In genomic region chr14:69107407-69108003, GRCh38 we compare ENCODE assay signal across 8 cellular contexts. TPM values are rescaled to one million over a fixed set of nuclear protein-coding genes. Genes with fewer than 3 reads are reported as not detected.
DNase-seq lines count a peak whose midpoint lies in the region; ATAC-seq and TF ChIP-seq lines count a peak whose summit lies in the region.

No MANE protein-coding gene starts in this region.

- H3K36me3 Mint-ChIP-seq in activated T-helper 1 cell treated with anti-CD3 and anti-CD28 coated beads, Interleukin-12 subunit alpha, Interleukin-12 subunit beta, Interleukin-2, Interleukin-4 antibody, amounts not matched to agents 30 ng/mL and 10 ng/mL and 1 ng/mL, durations not matched to agents 14 hours and 24 hours and 36 hours (ENCODE audit: low read depth): peaks cover 19% of the 10 kb centered on the region

- H3K4me3 ChIP-seq in DOHH2 (ENCODE audit: low read length) (no peak overlapping the region), thoracic aorta (no peak overlapping the region)

- peak; percentile 63 for DNase-seq in HT-29 (ENCODE audit: low spot score)
- DNase-seq in NCI-H69 (lab: John Stamatoyannopoulos, UW): peak; percentile 91
- peak; percentile 58 for DNase-seq in amniotic stem cell (lab: John Stamatoyannopoulos, UW)
- DNase-seq in iPS-NIHi7 (ENCODE audit: extremely low spot score): peak; percentile 73
- DNase-seq in thoracic aorta (ENCODE audit: low spot score): no peak
- DNase-seq in activated T-helper 1 cell treated with anti-CD3 and anti-CD28 coated beads, Interleukin-12 subunit alpha, Interleukin-12 subunit beta, Interleukin-2, Interleukin-4 antibody, amounts not matched to agents 30 ng/mL and 10 ng/mL and 1 ng/mL, durations not matched to agents 14 hours and 24 hours and 36 hours (ENCODE audit: low spot score): no peak
- DNase-seq in OCI-M2 (lab: John Stamatoyannopoulos, UW; ENCODE audit: unreplicated experiment): no peak

- no peak overlapping the region for H3K27ac ChIP-seq in DOHH2 (ENCODE audit: low read depth, low read length)
- no peak overlapping the region for H3K27ac ChIP-seq in thoracic aorta

- H3K9me3 ChIP-seq in DOHH2 (ENCODE audit: control insufficient read depth, insufficient read depth, low read length): no peaks in the 10 kb centered on the region
- no peaks in the 10 kb centered on the region for H3K9me3 ChIP-seq in thoracic aorta

- no peak overlapping the region for H3K4me3 Mint-ChIP-seq in activated T-helper 1 cell treated with anti-CD3 and anti-CD28 coated beads, Interleukin-12 subunit alpha, Interleukin-12 subunit beta, Interleukin-2, Interleukin-4 antibody, amounts not matched to agents 30 ng/mL and 10 ng/mL and 1 ng/mL, durations not matched to agents 14 hours and 24 hours and 36 hours

- H3K27ac Mint-ChIP-seq in activated T-helper 1 cell treated with anti-CD3 and anti-CD28 coated beads, Interleukin-12 subunit alpha, Interleukin-12 subunit beta, Interleukin-2, Interleukin-4 antibody, amounts not matched to agents 30 ng/mL and 10 ng/mL and 1 ng/mL, durations not matched to agents 14 hours and 24 hours and 36 hours: no peak overlapping the region

- no peaks in the 10 kb centered on the region for H3K9me3 Mint-ChIP-seq in activated T-helper 1 cell treated with anti-CD3 and anti-CD28 coated beads, Interleukin-12 subunit alpha, Interleukin-12 subunit beta, Interleukin-2, Interleukin-4 antibody, amounts not matched to agents 30 ng/mL and 10 ng/mL and 1 ng/mL, durations not matched to agents 14 hours and 24 hours and 36 hours

- no peaks in the 10 kb centered on the region for H3K4me1 Mint-ChIP-seq in activated T-helper 1 cell treated with anti-CD3 and anti-CD28 coated beads, Interleukin-12 subunit alpha, Interleukin-12 subunit beta, Interleukin-2, Interleukin-4 antibody, amounts not matched to agents 30 ng/mL and 10 ng/mL and 1 ng/mL, durations not matched to agents 14 hours and 24 hours and 36 hours (ENCODE audit: low read depth)

- no peaks in the 10 kb centered on the region for H3F3A ChIP-seq in DOHH2 (ENCODE audit: control insufficient read depth, insufficient read depth)

- TF ChIP-seq CTCF in DOHH2 (IDR thresholded peaks at IDR 0.05; ENCODE audit: low read depth, low read length, poor library complexity, severe bottlenecking) (peak; percentile 68), thoracic aorta (IDR thresholded peaks at IDR 0.05) (peak; percentile 76)

- H3K27me3 ChIP-seq in DOHH2 (ENCODE audit: control insufficient read depth, low read length): no peaks in the 10 kb centered on the region
- no peaks in the 10 kb centered on the region for H3K27me3 ChIP-seq in thoracic aorta (replicated peaks; ENCODE audit: insufficient read depth)

- H3K4me1 ChIP-seq in DOHH2 (ENCODE audit: control insufficient read depth, low read length) (no peaks in the 10 kb centered on the region), thoracic aorta (ENCODE audit: control insufficient read depth in 1 of 2, low read depth in 2 of 2) (no peaks in the 10 kb centered on the region)

- peak; percentile 42 for ATAC-seq in thoracic aorta (ENCODE audit: insufficient number of reproducible peaks, low FRiP score, low read depth)

- no peak overlapping the region for H3K4me2 ChIP-seq in DOHH2 (ENCODE audit: low read length)

- H4K20me1 ChIP-seq in DOHH2 (ENCODE audit: control insufficient read depth, insufficient read depth, low read depth, low read length): 0 out of 2 replicates have a peak, but pooled peaks cover 2% of the 10 kb centered on the region

- intact Hi-C loops in activated T-helper 1 cell treated with anti-CD3 and anti-CD28 coated beads, Interleukin-12 subunit alpha, Interleukin-12 subunit beta, Interleukin-2, Interleukin-4 antibody, amounts not matched to agents 30 ng/mL and 10 ng/mL and 1 ng/mL, durations not matched to agents 14 hours and 24 hours and 36 hours (cut with micrococcal nuclease): loop anchor here (1.0 to 10.0 kb wide), 3 partner anchors 196 to 1173 kb away; no protein-coding TSS in a partner anchor

- H3K9me2 ChIP-seq in DOHH2 (replicated peaks; ENCODE audit: control insufficient read depth, low read length): no peaks in the 10 kb centered on the region

- H3K79me2 ChIP-seq in DOHH2 (ENCODE audit: control insufficient read depth, low read length): no peaks in the 10 kb centered on the region

- peaks cover 42% of the 10 kb centered on the region for H3K36me3 ChIP-seq in DOHH2 (ENCODE audit: control insufficient read depth, low read length)
- H3K36me3 ChIP-seq in thoracic aorta: no peaks in the 10 kb centered on the region

- H3K27me3 Mint-ChIP-seq in activated T-helper 1 cell treated with anti-CD3 and anti-CD28 coated beads, Interleukin-12 subunit alpha, Interleukin-12 subunit beta, Interleukin-2, Interleukin-4 antibody, amounts not matched to agents 30 ng/mL and 10 ng/mL and 1 ng/mL, durations not matched to agents 14 hours and 24 hours and 36 hours (ENCODE audit: insufficient read depth): no peaks in the 10 kb centered on the region

RNA-seq across cellular contexts. Expression of gene DCAF5, which starts 45.4 kb away (rescaled TPM):
- total RNA-seq in HT-29 (2014; rRNA removed; shearing (Covaris generic)): 5.3 and 7.8 TPM in 2 replicates
- 10 to 100 TPM; 37.6 to 42.0 TPM for total RNA-seq in thoracic aorta
- total RNA-seq in activated T-helper 1 cell treated with anti-CD3 and anti-CD28 coated beads, Interleukin-12 subunit alpha, Interleukin-12 subunit beta, Interleukin-2, Interleukin-4 antibody, amounts not matched to agents 30 ng/mL and 10 ng/mL and 1 ng/mL, durations not matched to agents 14 hours and 24 hours and 36 hours: 29.7 and 32.0 TPM in 2 replicates

Comparison
In these comparisons a context has a peak if more than half of its experiments do, and no peak if none do; other contexts are left out.
1. DNase-seq: peak in HT-29 (single experiment), NCI-H69 (single experiment), amniotic stem cell (single experiment) and iPS-NIHi7 (single experiment); none in thoracic aorta (single experiment), activated T-helper 1 cell treated with anti-CD3 and anti-CD28 coated beads, Interleukin-12 subunit alpha, Interleukin-12 subunit beta, Interleukin-2, Interleukin-4 antibody, amounts not matched to agents 30 ng/mL and 10 ng/mL and 1 ng/mL, durations not matched to agents 14 hours and 24 hours and 36 hours (single experiment) and OCI-M2 (single experiment).